31 cellular contexts compared by ENCODE assay signal in the genomic region with DNA sequence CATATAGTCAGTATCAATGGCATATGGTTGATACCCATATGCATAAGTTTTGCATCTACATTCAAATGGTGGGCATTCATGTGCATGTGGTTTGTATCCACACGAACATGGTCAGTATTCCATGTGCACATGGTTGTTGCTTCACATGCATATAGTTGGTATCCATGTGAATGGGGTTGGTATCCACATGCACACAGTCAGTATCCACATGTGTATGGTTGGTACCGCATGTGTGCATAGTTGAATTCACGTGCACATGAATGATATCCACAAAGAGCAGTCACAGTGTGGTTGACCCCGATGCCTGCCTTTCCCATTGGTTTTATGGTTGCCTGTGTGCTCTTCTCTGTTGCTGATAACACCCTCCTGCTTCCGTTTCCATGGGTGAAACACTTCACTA.
"Had no signal": no experiment of that assay in that cellular context is flagged by ENCODE, and none has a peak within 500 bp of the region (broad histone marks: within the 10 kb centered on the region; RNA-seq: fewer than 3 reads in every experiment).

No MANE protein-coding gene starts in this region.

- DNase-seq: activated CD4-positive, alpha-beta memory T cell treated with anti-CD3 and anti-CD28 coated beads, Interleukin-2, amount 10 ng/mL, durations not matched to agents 7 days and 5 days; activated CD4-positive, alpha-beta T cell treated with anti-CD3 and anti-CD28 coated beads for 1 hour; activated CD4-positive, alpha-beta T cell treated with anti-CD3 and anti-CD28 coated beads for 48 hours; activated CD4-positive, CD25-positive, alpha-beta regulatory T cell; activated CD8-positive, alpha-beta memory T cell treated with anti-CD3 and anti-CD28 coated beads for 24 hours; activated CD8-positive, alpha-beta memory T cell treated with anti-CD3 and anti-CD28 coated beads, Interleukin-2, amount 10 ng/mL, durations not matched to agents 7 days and 5 days; activated CD8-positive, alpha-beta memory T cell treated with anti-CD3 and anti-CD28 coated beads, Interleukin-2, amount 50 U/mL, for 48 hours; activated effector memory CD4-positive, alpha-beta T cell treated with Interleukin-2 at 50 U/mL for 16 hours; activated naive CD4-positive, alpha-beta T cell treated with anti-CD3 and anti-CD28 coated beads, Interleukin-2, amount 10 ng/mL, durations not matched to agents 7 days and 5 days; activated naive CD8-positive, alpha-beta T cell treated with anti-CD3 and anti-CD28 coated beads, Interleukin-2, amount 50 U/mL, for 24 hours; activated T-cell treated with anti-CD3 and anti-CD28 coated beads, Interleukin-2, amount 50 U/mL, for 48 hours; anterior cingulate cortex; central memory CD4-positive, alpha-beta T cell; Karpas-422; NCI-H1105; NCI-H1436; NCI-H1694; NCI-H1930; NCI-H2081 treated with DMSO at 0.1 percent for 48 hours; NCI-H345; NCI-H524 treated with DMSO at 0.1 percent for 48 hours; PC-3; Peyer's patch; RPMI8226; SHP77 treated with DMSO at 0.1 percent for 48 hours; SK-N-SH; T-cell; T-helper 2 cell; T-helper 9 cell had no signal

- H3K9me3 ChIP-seq: Peyer's patch, SJSA1, SK-N-SH had no signal

- ATAC-seq: activated CD8-positive, alpha-beta memory T cell treated with anti-CD3 and anti-CD28 coated beads, Interleukin-2, amount 10 ng/mL, durations not matched to agents 7 days and 5 days; activated naive CD8-positive, alpha-beta T cell treated with anti-CD3 and anti-CD28 coated beads, Interleukin-2, amount 50 U/mL, for 24 hours; PC-3; T-cell had no signal

- H3K27ac ChIP-seq: Peyer's patch, SJSA1, VCaP had no signal

- H3K36me3 ChIP-seq: Peyer's patch, SJSA1 had no signal

- H3K27me3 ChIP-seq: Peyer's patch, SJSA1 had no signal

- H3K4me1 ChIP-seq: Peyer's patch, SJSA1 had no signal

- H3K4me3 ChIP-seq: Peyer's patch, SJSA1 had no signal

- H3K9ac ChIP-seq: SK-N-SH had no signal

- H3K4me2 ChIP-seq: SK-N-SH had no signal
